8 cellular contexts compared by ENCODE assay signal in the genomic region with DNA sequence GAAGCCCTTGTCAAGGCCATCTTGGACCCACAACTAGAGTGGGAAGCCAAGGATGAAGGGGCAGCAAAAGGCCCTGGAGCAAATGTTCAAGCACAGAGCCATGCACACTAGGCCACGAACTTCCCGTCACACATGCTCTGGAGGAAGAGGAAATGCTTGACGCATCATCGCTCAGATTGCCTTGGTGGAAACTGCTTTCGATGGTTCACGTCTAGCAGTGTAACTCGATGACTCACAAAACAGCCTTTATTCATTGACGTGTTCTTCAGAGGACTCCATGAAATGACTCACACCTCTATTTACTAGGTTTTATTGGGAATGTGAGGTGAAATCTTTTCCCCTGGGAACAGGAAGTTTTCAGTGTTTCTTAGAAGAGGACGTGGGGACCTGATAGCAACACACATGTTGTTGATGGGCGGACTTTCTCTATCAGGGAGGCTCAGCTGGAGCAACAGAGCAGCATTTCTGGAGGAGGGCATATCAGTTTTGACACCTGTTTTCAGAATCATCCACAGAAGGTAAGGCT.
DNase-seq lines count a peak whose midpoint lies in the region; ATAC-seq, FAIRE-seq and TF ChIP-seq lines count a peak whose summit lies in the region.

No MANE protein-coding gene starts in this region.

- CTCF ChIA-PET in H1 (lab: Charles Lee; ENCODE audit: partially characterized antibody): no interaction called here
- CTCF ChIA-PET in CD8-positive, alpha-beta T cell (lab: Charles Lee): no interaction called here

- H3K27ac ChIP-seq in H1 (ENCODE audit: low read depth, low read length) (no peak overlapping the region), psoas muscle (no peak overlapping the region)
- no peak overlapping the region for H3K27ac ChIP-seq in CD8-positive, alpha-beta T cell (ENCODE audit: low read depth, low read length)

- no peak overlapping the region for H3K56ac ChIP-seq in H1 (replicated peaks; ENCODE audit: insufficient read length, low read depth, low read length)

- no peak overlapping the region for H3K4me3 ChIP-seq in H1 (ENCODE audit: extremely low read depth in 1 of 4, insufficient read depth in 2 of 4, low read depth in 3 of 4, low read length in 4 of 4)
- H3K4me3 ChIP-seq in psoas muscle: no peak overlapping the region
- no peak overlapping the region for H3K4me3 ChIP-seq in CD8-positive, alpha-beta T cell (ENCODE audit: low read depth, low read length)

- H3K4me1 ChIP-seq in H1 (replicated peaks in 1 of 4; ENCODE audit: control insufficient read depth in 3 of 4, insufficient read depth in 4 of 4, low read length in 3 of 4): peaks cover 0 to 4% (median 3%) of the 10 kb centered on the region in 4 experiments; a peak in 5 of 7 replicates
- no peaks in the 10 kb centered on the region for H3K4me1 ChIP-seq in psoas muscle
- H3K4me1 ChIP-seq in CD8-positive, alpha-beta T cell (ENCODE audit: insufficient read depth, low read length): no peaks in the 10 kb centered on the region

- H3K9ac ChIP-seq in H1 (replicated peaks in 1 of 4; ENCODE audit: extremely low read depth in 1 of 4, low read depth in 3 of 4, low read length in 3 of 4): no peak overlapping the region

- 97% methylated on average over 10 of the region's 10 CpGs; no CpG with 5 or more reads in 1 of the 2 experiments for WGBS in H1 (ENCODE audit: extremely low coverage in 1 of 2, insufficient coverage in 1 of 2, insufficient read length in 1 of 2, insufficient replicate concordance in 2 of 2, low coverage in 1 of 2, low lambda C conversion rate in 2 of 2, missing lambda C conversion rate in 1 of 2), 2 experiments
- 66 to 70% (median 68%) methylated on average over 10 of the region's 10 CpGs for WGBS in psoas muscle, 3 donors

- H3K79me1 ChIP-seq in H1 (ENCODE audit: low read depth, low read length): no peaks in the 10 kb centered on the region

- H4K8ac ChIP-seq in H1 (ENCODE audit: extremely low read depth, insufficient read depth, low read length): no peak overlapping the region

- H3K18ac ChIP-seq in H1 (ENCODE audit: extremely low read depth, low read length): no peak overlapping the region

- H2BK20ac ChIP-seq in H1 (ENCODE audit: low read length): no peak overlapping the region

- H3K4me2 ChIP-seq in H1 (ENCODE audit: insufficient read depth in 1 of 2, low read depth in 2 of 2, low read length in 2 of 2): no peak overlapping the region

- H3K27ac Mint-ChIP-seq in CD8-positive, alpha-beta T cell: no peak overlapping the region

- no peaks in the 10 kb centered on the region for H3K27me3 Mint-ChIP-seq in CD8-positive, alpha-beta T cell (ENCODE audit: low read depth)

- no peaks in the 10 kb centered on the region for H3K79me2 ChIP-seq in H1 (ENCODE audit: control insufficient read depth in 1 of 2, insufficient read depth in 2 of 2, low read length in 2 of 2)

- H2AK5ac ChIP-seq in H1 (ENCODE audit: low read depth, low read length): no peak overlapping the region

- no peak overlapping the region for H2AFZ ChIP-seq in H1 (ENCODE audit: low read length)

- H3K4me3 Mint-ChIP-seq in CD8-positive, alpha-beta T cell: no peak overlapping the region

- no peak overlapping the region; the same call in 1 of the 2 replicates for H2BK12ac ChIP-seq in H1 (ENCODE audit: low read depth, low read length)

- TF ChIP-seq EP300 in H1 (IDR thresholded peaks at IDR 0.05; ENCODE audit: borderline replicate concordance in 1 of 2, low read depth in 2 of 2, low read length in 2 of 2): no peak

- peak; percentile 69 for DNase-seq in GM03348 (ENCODE audit: low spot score)
- DNase-seq in NOMO-1 treated with dmso at 0.1 percent for 144 hours (lab: John Stamatoyannopoulos, UW; ENCODE audit: unreplicated experiment): peak; percentile 84
- no peak for DNase-seq in H1 (ENCODE audit: low read depth in 1 of 2, low spot score in 2 of 2)
- no peak for DNase-seq in psoas muscle
- no peak for DNase-seq in CD8-positive, alpha-beta T cell
- DNase-seq in NCI-H187 treated with DMSO at 0.1 percent for 48 hours (lab: John Stamatoyannopoulos, UW): no peak

- H3K4me1 Mint-ChIP-seq in CD8-positive, alpha-beta T cell (ENCODE audit: low read depth): no peaks in the 10 kb centered on the region

- no peak for TF ChIP-seq CTCF in H1 (IDR thresholded peaks at IDR 0.05; ENCODE audit: control extremely low read depth in 1 of 3, insufficient read depth in 1 of 3, low read depth in 1 of 3, low read length in 3 of 3)
- TF ChIP-seq CTCF in psoas muscle (IDR thresholded peaks at IDR 0.05): no peak
- no peak for TF ChIP-seq CTCF in CD8-positive, alpha-beta T cell (IDR thresholded peaks at IDR 0.05)

- no peaks in the 10 kb centered on the region for H3K9me3 Mint-ChIP-seq in CD8-positive, alpha-beta T cell

- no peaks in the 10 kb centered on the region for H3K9me3 ChIP-seq in H1 (ENCODE audit: insufficient read depth in 2 of 2, low read depth in 1 of 2, low read length in 1 of 2)
- no peaks in the 10 kb centered on the region for H3K9me3 ChIP-seq in psoas muscle
- H3K9me3 ChIP-seq in CD8-positive, alpha-beta T cell (ENCODE audit: low read length): no peaks in the 10 kb centered on the region

- intact Hi-C loops in psoas muscle (cut with DNase I): no loop called here
- intact Hi-C loops in CD8-positive, alpha-beta T cell (cut with DNase I, micrococcal nuclease): no loop called here

- H2BK120ac ChIP-seq in H1 (replicated peaks; ENCODE audit: low read depth, low read length): no peak overlapping the region

- H3K23me2 ChIP-seq in H1 (ENCODE audit: low read depth, low read length): no peaks in the 10 kb centered on the region

- POLR2A ChIA-PET in H1 (lab: Charles Lee; ENCODE audit: partially characterized antibody): no interaction called here
- POLR2A ChIA-PET in CD8-positive, alpha-beta T cell (lab: Charles Lee): no interaction called here

- H3K27me3 ChIP-seq in H1 (replicated peaks in 1 of 4; ENCODE audit: control insufficient read depth in 3 of 4, extremely low read depth in 1 of 4, insufficient read depth in 3 of 4, low read length in 3 of 4) (no peaks in the 10 kb centered on the region; a peak in 1 of 7 replicates), psoas muscle (ENCODE audit: insufficient read depth in 3 of 3, low read length in 2 of 3) (no peaks in the 10 kb centered on the region)
- H3K27me3 ChIP-seq in CD8-positive, alpha-beta T cell (ENCODE audit: insufficient read depth, low read length): no peaks in the 10 kb centered on the region

- no peaks in the 10 kb centered on the region for H3K36me3 Mint-ChIP-seq in CD8-positive, alpha-beta T cell

- no peak overlapping the region for H3K23ac ChIP-seq in H1 (ENCODE audit: insufficient read length)

- H4K20me1 ChIP-seq in H1 (replicated peaks in 1 of 2; ENCODE audit: control insufficient read depth in 1 of 2, insufficient read depth in 2 of 2, low read length in 2 of 2): no peaks in the 10 kb centered on the region

- H3K14ac ChIP-seq in H1 (ENCODE audit: insufficient read length): no peak overlapping the region

- no peak for FAIRE-seq in H1 (lab: Jason Lieb, UNC)

- no peak overlapping the region for H3K4ac ChIP-seq in H1 (replicated peaks; ENCODE audit: insufficient read length, low read depth, low read length)

- peak in 3 of 4 donors; percentile 33 to 48 (median 42) for ATAC-seq in psoas muscle
- no peak for ATAC-seq in HG03108 (IDR thresholded peaks at IDR 0.05; ENCODE audit: unreplicated experiment)
- ATAC-seq in GM21737 (IDR thresholded peaks at IDR 0.05; ENCODE audit: unreplicated experiment): no peak
- no peak for ATAC-seq in CD8-positive, alpha-beta T cell

- no peak overlapping the region for H2BK5ac ChIP-seq in H1 (ENCODE audit: low read depth, low read length)

- no peak for TF ChIP-seq RAD21 in H1 (IDR thresholded peaks at IDR 0.05 in 1 of 2, conservative IDR thresholded peaks at IDR 0.05 in 1 of 2; ENCODE audit: low read depth in 2 of 2, low read length in 2 of 2)

- peak overlapping the region; percentile 73; the same call in 1 of the 2 replicates for H2BK15ac ChIP-seq in H1 (ENCODE audit: low read length)

- no peak overlapping the region for H4K5ac ChIP-seq in H1 (ENCODE audit: insufficient read length, low read depth, low read length)

- no peak overlapping the region for H4K91ac ChIP-seq in H1 (replicated peaks; ENCODE audit: insufficient read length, low read length)

- TF ChIP-seq POLR2A in H1 (IDR thresholded peaks at IDR 0.05; ENCODE audit: control extremely low read depth in 1 of 2, low read depth in 2 of 2, low read length in 2 of 2): no peak

- no peaks in the 10 kb centered on the region for H3K36me3 ChIP-seq in H1 (ENCODE audit: control insufficient read depth in 2 of 4, insufficient read depth in 4 of 4, low read length in 3 of 4)
- H3K36me3 ChIP-seq in psoas muscle (ENCODE audit: insufficient read depth in 1 of 2, low read depth in 1 of 2): no peaks in the 10 kb centered on the region
- H3K36me3 ChIP-seq in CD8-positive, alpha-beta T cell (ENCODE audit: insufficient read depth, low read length): no peaks in the 10 kb centered on the region

TF ChIP-seq in H1, 55 proteins besides CTCF, POLR2A, EP300 and RAD21:
- TF ChIP-seq EZH2 (IDR thresholded peaks at IDR 0.05; ENCODE audit: low read depth, low read length, severe bottlenecking): no peak
- no peak for TF ChIP-seq POU5F1 (IDR thresholded peaks at IDR 0.05; ENCODE audit: low read depth, low read length)
- TF ChIP-seq ASH2L (IDR thresholded peaks at IDR 0.05; ENCODE audit: low read length): no peak
- no peak for TF ChIP-seq RXRA (IDR thresholded peaks at IDR 0.05; ENCODE audit: insufficient read depth, low read depth, low read length)
- no peak for TF ChIP-seq SIN3A (conservative IDR thresholded peaks at IDR 0.05 in 1 of 2, IDR thresholded peaks at IDR 0.05 in 1 of 2; ENCODE audit: low read depth in 1 of 2, low read length in 2 of 2)
- TF ChIP-seq SIX5 (IDR thresholded peaks at IDR 0.05; ENCODE audit: low read depth, low read length): no peak
- TF ChIP-seq TAF7 (optimal IDR thresholded peaks at IDR 0.05; ENCODE audit: borderline replicate concordance, low read depth, low read length): no peak
- no peak for TF ChIP-seq YY1 (IDR thresholded peaks at IDR 0.05; ENCODE audit: low read depth, low read length)
- no peak for TF ChIP-seq CBX8 (IDR thresholded peaks at IDR 0.05; ENCODE audit: borderline replicate concordance, low read depth, low read length)
- no peak for TF ChIP-seq HDAC6 (IDR thresholded peaks at IDR 0.05; ENCODE audit: low read depth, low read length)
- no peak for TF ChIP-seq CHD1 (IDR thresholded peaks at IDR 0.05; ENCODE audit: low read depth, low read length)
- no peak for TF ChIP-seq TAF1 (IDR thresholded peaks at IDR 0.05; ENCODE audit: low read depth, low read length)
- TF ChIP-seq MAFK (IDR thresholded peaks at IDR 0.05; ENCODE audit: low read depth, low read length): no peak
TF ChIP-seq in H1: peak in this region for 0.

Comparison
In these comparisons a context has a peak if more than half of its experiments do, and no peak if none do; other contexts are left out.
1. DNase-seq: peak in GM03348 (single experiment) and NOMO-1 treated with dmso at 0.1 percent for 144 hours (single experiment); none in H1 (0 of 2), psoas muscle (0 of 2), CD8-positive, alpha-beta T cell (0 of 7) and NCI-H187 treated with DMSO at 0.1 percent for 48 hours (single experiment).
2. ATAC-seq: peak in psoas muscle (3 of 4); none in HG03108 (single experiment), GM21737 (single experiment) and CD8-positive, alpha-beta T cell (single experiment).